Comparison of ENCODE assay signal across 8 cellular contexts in the genomic region with DNA sequence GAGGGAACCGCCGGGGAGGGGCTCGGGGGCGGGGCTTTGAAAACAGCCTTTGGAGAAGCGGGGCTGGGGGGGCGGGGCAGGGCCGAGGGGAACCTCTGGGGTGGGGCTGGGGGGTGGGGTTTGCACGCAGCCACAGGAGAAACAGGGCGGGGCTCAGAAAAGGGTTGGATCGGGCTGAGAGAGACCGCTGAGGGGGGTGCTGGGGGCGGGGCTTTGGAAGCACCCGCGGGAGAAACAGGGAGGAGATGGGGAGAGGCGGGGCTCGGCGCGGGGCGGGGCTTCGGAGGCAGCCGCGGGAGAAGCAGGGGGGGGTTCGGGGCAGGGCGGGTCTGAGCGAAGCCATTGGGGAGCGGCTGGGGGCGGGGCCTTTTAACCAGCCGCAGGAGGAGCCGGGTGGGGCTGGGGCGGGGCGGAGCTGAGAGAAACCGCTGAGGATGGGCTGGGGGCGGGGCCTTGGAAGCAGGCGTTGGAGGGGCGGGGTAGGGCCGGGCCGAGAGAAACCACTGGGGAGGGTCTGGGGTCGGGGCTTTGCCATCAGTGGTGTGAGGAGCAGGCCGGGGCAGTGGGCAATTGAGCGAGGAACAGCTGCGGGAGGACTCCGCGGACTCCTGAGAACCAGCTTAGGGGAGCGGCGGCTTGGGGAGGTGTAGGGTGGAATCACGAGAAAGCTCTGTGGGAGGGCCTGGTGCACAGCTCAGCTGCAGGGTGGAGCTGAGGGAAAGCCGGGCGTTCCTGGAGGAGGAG. TPM values are rescaled to one million over a fixed set of nuclear protein-coding genes. Genes with fewer than 3 reads are reported as not detected.
DNase-seq lines count a peak whose midpoint lies in the region; ATAC-seq and TF ChIP-seq lines count a peak whose summit lies in the region.

No MANE protein-coding gene starts in this region.

- no peaks in the 10 kb centered on the region for H4K20me1 ChIP-seq in OCI-LY1 (ENCODE audit: insufficient read depth, low read length)

- DNase-seq in AG09319 (ENCODE audit: extremely low read depth, low read depth) (peak; percentile 86), GM20000 (ENCODE audit: low spot score) (peak; percentile 78), HuH-7.5 (ENCODE audit: low spot score) (peak; percentile 34), activated T-cell treated with anti-CD3 and anti-CD28 coated beads for 24 hours (ENCODE audit: low read depth) (peak; percentile 82), epithelial cell of prostate (ENCODE audit: low read depth, low spot score) (peak; percentile 44), mucosa of descending colon (peak; percentile 94 to 97 (median 94))
- peak; percentile 67 to 82 for DNase-seq in stimulated activated CD8-positive, alpha-beta memory T cell treated with anti-CD3 and anti-CD28 coated beads, Interleukin-2, amount 100 ng/mL, for 1 hour (ENCODE audit: low read depth in 2 of 2)

- no peaks in the 10 kb centered on the region for H3F3A ChIP-seq in OCI-LY1 (ENCODE audit: insufficient read depth, low read length)

- intact Hi-C loops in mucosa of descending colon (cut with DNase I, micrococcal nuclease), result no loop called here

- H3K9me3 ChIP-seq in OCI-LY1 (ENCODE audit: low read length) (no peaks in the 10 kb centered on the region), mucosa of descending colon (no peaks in the 10 kb centered on the region)

- H3K27ac ChIP-seq in OCI-LY1 (ENCODE audit: low read depth, low read length, poor library complexity, severe bottlenecking) (peak overlapping the region; percentile 87), epithelial cell of prostate (peak overlapping the region; percentile 88)

- no peaks in the 10 kb centered on the region for H3K27me3 ChIP-seq in OCI-LY1 (ENCODE audit: insufficient read depth, low read length)

- TF ChIP-seq CTCF in AG09319 (IDR thresholded peaks at IDR 0.05; ENCODE audit: low read depth, low read length) (no peak), GM20000 (IDR thresholded peaks at IDR 0.05; ENCODE audit: extremely low read depth, missing control alignments) (no peak), OCI-LY1 (IDR thresholded peaks at IDR 0.05; ENCODE audit: low read length) (no peak), mucosa of descending colon (IDR thresholded peaks at IDR 0.05) (no peak)

- H3K4me2 ChIP-seq in OCI-LY1 (ENCODE audit: low read length), result peak overlapping the region; percentile 66

- H3K79me2 ChIP-seq in OCI-LY1 (ENCODE audit: insufficient read depth, low read length), result no peaks in the 10 kb centered on the region

- H2AFZ ChIP-seq in OCI-LY1 (ENCODE audit: low read length), result no peak overlapping the region

- no peaks in the 10 kb centered on the region for H3K9me2 ChIP-seq in OCI-LY1 (ENCODE audit: low read depth, low read length)

- H3K4me1 ChIP-seq in OCI-LY1 (ENCODE audit: insufficient read depth, low read length, severe bottlenecking) (peaks cover 13% of the 10 kb centered on the region), mucosa of descending colon (ENCODE audit: low read depth) (no peaks in the 10 kb centered on the region)

- ATAC-seq in mucosa of descending colon, result peak; percentile 58

- peak overlapping the region; percentile 74 for H3K9ac ChIP-seq in OCI-LY1 (ENCODE audit: low read length)

- no peaks in the 10 kb centered on the region for H3K36me3 ChIP-seq in OCI-LY1 (ENCODE audit: insufficient read depth, low read length)
- H3K36me3 ChIP-seq in mucosa of descending colon (ENCODE audit: low read depth), result no peaks in the 10 kb centered on the region

- H3K4me3 ChIP-seq in OCI-LY1 (ENCODE audit: low read depth, low read length, poor library complexity, severe bottlenecking) (peak overlapping the region; percentile 75), mucosa of descending colon (no peak overlapping the region)

RNA-seq across cellular contexts. Expression of gene EOLA2, which starts 1.2 kb away (rescaled TPM):
- 10 to 100 TPM; 30.9 to 34.9 (median 34.1) TPM for total RNA-seq in mucosa of descending colon

RNA-seq across cellular contexts. Expression of gene HSFX4, which starts 10.1 kb away (rescaled TPM):
- total RNA-seq in mucosa of descending colon, result not detected

RNA-seq across cellular contexts. Expression of gene MAGEA8, which starts 58.5 kb away (rescaled TPM):
- total RNA-seq in mucosa of descending colon, result not detected

Comparison
In these comparisons a context has a peak if more than half of its experiments do, and no peak if none do; other contexts are left out.
1. DNase-seq: peak in every context shown above with its lines; median percentile 94 in mucosa of descending colon; 86 in AG09319; 82 in activated T-cell treated with anti-CD3 and anti-CD28 coated beads for 24 hours; 78 in GM20000; 74 in stimulated activated CD8-positive, alpha-beta memory T cell treated with anti-CD3 and anti-CD28 coated beads, Interleukin-2, amount 100 ng/mL, for 1 hour; 44 in epithelial cell of prostate; 34 in HuH-7.5.